In genomic region chr17:10116267-10116666, GRCh38 we compare ENCODE assay signal across 21 cellular contexts.
DNase-seq lines count a peak whose midpoint lies in the region; ATAC-seq and TF ChIP-seq lines count a peak whose summit lies in the region.
"Had no signal": no experiment of that assay in that cellular context is flagged by ENCODE, and none has a peak within 500 bp of the region (broad histone marks: within the 10 kb centered on the region; RNA-seq: fewer than 3 reads in every experiment).

No MANE protein-coding gene starts in this region.

- peaks cover 97 to 98% of the 10 kb centered on the region in 2 donors for H3K4me1 Mint-ChIP-seq in immature natural killer cell
- peaks cover 46% of the 10 kb centered on the region for H3K4me1 Mint-ChIP-seq in activated CD4-positive, alpha-beta T cell treated with anti-CD3 and anti-CD28 coated beads for 36 hours

- H3K27me3 Mint-ChIP-seq in immature natural killer cell (ENCODE audit: low read depth in 3 of 3), result peaks cover 18 to 33% (median 21%) of the 10 kb centered on the region in 3 donors
- H3K27me3 Mint-ChIP-seq in activated CD4-positive, alpha-beta T cell treated with anti-CD3 and anti-CD28 coated beads for 36 hours, result no peaks in the 10 kb centered on the region

- no peaks in the 10 kb centered on the region for H3K27me3 ChIP-seq in left ventricle myocardium inferior (ENCODE audit: low read depth)
- H3K27me3 ChIP-seq in right atrium auricular region, result no peaks in the 10 kb centered on the region
- H3K27me3 ChIP-seq: right lobe of liver had no signal

- H3K4me1 ChIP-seq in left ventricle myocardium inferior, result peaks cover 96% of the 10 kb centered on the region
- H3K4me1 ChIP-seq in right atrium auricular region, result peaks cover 0 to 84% of the 10 kb centered on the region in 2 donors
- H3K4me1 ChIP-seq: right lobe of liver had no signal

- H3K36me3 ChIP-seq in left ventricle myocardium inferior, result no peaks in the 10 kb centered on the region
- H3K36me3 ChIP-seq in right atrium auricular region, result no peaks in the 10 kb centered on the region
- H3K36me3 ChIP-seq: right lobe of liver had no signal

- no peak overlapping the region for H3K4me3 ChIP-seq in left ventricle myocardium inferior
- H3K4me3 ChIP-seq in right atrium auricular region, result no peak overlapping the region
- H3K4me3 ChIP-seq: coronary artery, K562, right lobe of liver had no signal

- peak overlapping the region; percentile 94 for H3K27ac ChIP-seq in left ventricle myocardium inferior (replicated peaks)
- H3K27ac ChIP-seq in right atrium auricular region, result peak overlapping the region in 1 of 2 donors; percentile 97
- H3K27ac ChIP-seq: right lobe of liver had no signal

- peaks cover 0 to 5% (median 0%) of the 10 kb centered on the region in 3 donors for H3K36me3 Mint-ChIP-seq in immature natural killer cell
- H3K36me3 Mint-ChIP-seq in activated CD4-positive, alpha-beta T cell treated with anti-CD3 and anti-CD28 coated beads for 36 hours (ENCODE audit: low read depth), result no peaks in the 10 kb centered on the region
- H3K36me3 Mint-ChIP-seq: activated CD8-positive, alpha-beta memory T cell treated with anti-CD3 and anti-CD28 coated beads, Interleukin-2, amount 10 ng/mL, durations not matched to agents 7 days and 5 days; brain had no signal

- POLR2A ChIA-PET in activated CD4-positive, alpha-beta T cell treated with anti-CD3 and anti-CD28 coated beads for 36 hours (lab: Charles Lee), result no interaction called here

- CTCF ChIA-PET in activated CD4-positive, alpha-beta T cell treated with anti-CD3 and anti-CD28 coated beads for 36 hours (lab: Charles Lee), result interaction anchor here (1.0 kb wide), 1 partner anchor 127 kb away, joined by 3 read pairs; no protein-coding TSS in a partner anchor

- H3K9me3 Mint-ChIP-seq in immature natural killer cell, result peaks cover 0 to 3% (median 0%) of the 10 kb centered on the region in 6 donors
- no peaks in the 10 kb centered on the region for H3K9me3 Mint-ChIP-seq in activated CD4-positive, alpha-beta T cell treated with anti-CD3 and anti-CD28 coated beads for 36 hours (ENCODE audit: low read depth)

- no peak for DNase-seq in left ventricle myocardium inferior
- DNase-seq in right atrium auricular region (ENCODE audit: low spot score), result no peak
- DNase-seq in immature natural killer cell, result no peak
- DNase-seq in posterior vena cava (ENCODE audit: low spot score), result peak; percentile 82
- no peak for DNase-seq in activated CD4-positive, alpha-beta T cell treated with anti-CD3 and anti-CD28 coated beads, Interleukin-2, amount 50 U/mL, for 48 hours
- DNase-seq in activated CD4-positive, alpha-beta T cell treated with anti-CD3 and anti-CD28 coated beads for 36 hours, result no peak
- no peak for DNase-seq in NCI-H146 (lab: John Stamatoyannopoulos, UW)
- DNase-seq: activated CD8-positive, alpha-beta memory T cell treated with anti-CD3 and anti-CD28 coated beads, Interleukin-2, amount 10 ng/mL, durations not matched to agents 7 days and 5 days; C1 segment of cervical spinal cord; DMS53; foreskin melanocyte; left cardiac atrium; NCI-H526 treated with DMSO at 0.1 percent for 48 hours; occipital lobe; right lobe of liver; stimulated activated naive CD4-positive, alpha-beta T cell treated with Interleukin-2 at 50 U/mL for 16 hours had no signal

- H3K27ac Mint-ChIP-seq in immature natural killer cell, result peak overlapping the region; percentile 98 to 100 (median 99)
- H3K27ac Mint-ChIP-seq in activated CD4-positive, alpha-beta T cell treated with anti-CD3 and anti-CD28 coated beads for 36 hours, result no peak overlapping the region
- H3K27ac Mint-ChIP-seq: activated CD8-positive, alpha-beta memory T cell treated with anti-CD3 and anti-CD28 coated beads, Interleukin-2, amount 10 ng/mL, durations not matched to agents 7 days and 5 days had no signal

- H3K9me3 ChIP-seq in left ventricle myocardium inferior (replicated peaks) (no peaks in the 10 kb centered on the region), right atrium auricular region (no peaks in the 10 kb centered on the region)
- H3K9me3 ChIP-seq: right lobe of liver had no signal

- intact Hi-C loops in left ventricle myocardium inferior (cut with micrococcal nuclease) (no loop called here), posterior vena cava (cut with DNase I) (no loop called here)
- intact Hi-C loops in activated CD4-positive, alpha-beta T cell treated with anti-CD3 and anti-CD28 coated beads for 36 hours (cut with DNase I, micrococcal nuclease), result no loop called here

- H3K4me3 Mint-ChIP-seq in immature natural killer cell, result peak overlapping the region; percentile 77 to 95 (median 87)
- H3K4me3 Mint-ChIP-seq in activated CD4-positive, alpha-beta T cell treated with anti-CD3 and anti-CD28 coated beads for 36 hours, result no peak overlapping the region
- H3K4me3 Mint-ChIP-seq: activated CD8-positive, alpha-beta memory T cell treated with anti-CD3 and anti-CD28 coated beads, Interleukin-2, amount 10 ng/mL, durations not matched to agents 7 days and 5 days had no signal

- no peak for ATAC-seq in HG02763 (IDR thresholded peaks at IDR 0.05; ENCODE audit: unreplicated experiment)
- ATAC-seq in activated CD4-positive, alpha-beta T cell treated with anti-CD3 and anti-CD28 coated beads for 36 hours, result no peak
- ATAC-seq: activated CD8-positive, alpha-beta memory T cell treated with anti-CD3 and anti-CD28 coated beads, Interleukin-2, amount 10 ng/mL, durations not matched to agents 7 days and 5 days; HCT116; K562; left cardiac atrium; right lobe of liver had no signal

- TF ChIP-seq CTCF in left ventricle myocardium inferior (IDR thresholded peaks at IDR 0.05; ENCODE audit: borderline replicate concordance) (no peak), right atrium auricular region (IDR thresholded peaks at IDR 0.05) (no peak)
